In genomic region chr14:104323551-104324175, GRCh38 we compare ENCODE assay signal across 22 cellular contexts.
DNase-seq lines count a peak whose midpoint lies in the region; ATAC-seq and TF ChIP-seq lines count a peak whose summit lies in the region.
"Had no signal": no experiment of that assay in that cellular context is flagged by ENCODE, and none has a peak within 500 bp of the region (broad histone marks: within the 10 kb centered on the region; RNA-seq: fewer than 3 reads in every experiment).

No MANE protein-coding gene starts in this region.

- H3K27ac ChIP-seq in coronary artery: no peak overlapping the region
- H3K27ac ChIP-seq: A549, C4-2B had no signal

- H3K4me3 ChIP-seq in coronary artery: no peak overlapping the region
- H3K4me3 ChIP-seq: A549, MG63 had no signal

- intact Hi-C loops in cardiac septum (cut with DNase I): no loop called here
- intact Hi-C loops in Right ventricle myocardium inferior (cut with DNase I): no loop called here
- intact Hi-C loops in posterior vena cava (cut with DNase I): no loop called here

- no peak for ATAC-seq in Right ventricle myocardium inferior
- ATAC-seq in GM21390 (IDR thresholded peaks at IDR 0.05; ENCODE audit: unreplicated experiment): no peak
- ATAC-seq in HG02973 (IDR thresholded peaks at IDR 0.05; ENCODE audit: unreplicated experiment): no peak
- ATAC-seq: A549 had no signal

- DNase-seq in cardiac septum (ENCODE audit: low spot score) (peak; percentile 61), Right ventricle myocardium inferior (ENCODE audit: missing footprints) (no peak), coronary artery (ENCODE audit: low spot score) (peak; percentile 68), posterior vena cava (ENCODE audit: low spot score) (peak; percentile 67), ureter (ENCODE audit: low spot score) (peak; percentile 30), NCI-H226 (no peak)
- DNase-seq: AML-193; CD8-positive, alpha-beta memory T cell; DMS 273 treated with DMSO at 0.1 percent for 48 hours; EL; GDM1; IMR-90; KG1; MG63; NCI-H1105 treated with DMSO at 0.1 percent for 48 hours; NCI-H2029; NCI-H526 treated with DMSO at 0.1 percent for 48 hours; SHP77 treated with DMSO at 0.1 percent for 48 hours had no signal

- no peak for TF ChIP-seq CTCF in coronary artery (IDR thresholded peaks at IDR 0.05)

Comparison
In these comparisons a context has a peak if more than half of its experiments do, and no peak if none do; other contexts are left out.
1. DNase-seq: peak in cardiac septum (single experiment), coronary artery (single experiment), posterior vena cava (single experiment) and ureter (single experiment); none in Right ventricle myocardium inferior (single experiment) and NCI-H226 (single experiment).